Comparison of ENCODE assay signal across 1 cellular context in genomic region chr2:73268831-73269685, GRCh38.
A peak's percentile ranks its signal among the peaks of the same experiment; 100 is the strongest.
TF ChIP-seq lines count a peak whose summit lies in the region.

No MANE protein-coding gene starts in this region.

TF ChIP-seq in WTC11, 78 proteins besides CTCF, POLR2A, EP300 and RAD21 (continued from another document and continues in another):
- no peak for TF ChIP-seq ZNF425 (CRISPR knock-in tag; conservative IDR thresholded peaks at IDR 0.05)
- TF ChIP-seq PREB (CRISPR knock-in tag; IDR thresholded peaks at IDR 0.05; ENCODE audit: borderline replicate concordance) = no peak
- no peak for TF ChIP-seq ZNF671 (CRISPR knock-in tag; IDR thresholded peaks at IDR 0.05)
- peak; percentile 69; the same call in 1 of the 2 replicates for TF ChIP-seq ZNF138 (CRISPR knock-in tag; conservative IDR thresholded peaks at IDR 0.05)
- TF ChIP-seq CDX4 (CRISPR knock-in tag; IDR thresholded peaks at IDR 0.05; ENCODE audit: borderline replicate concordance) = no peak
- peak; percentile 54; the same call in 1 of the 2 replicates for TF ChIP-seq ZNF232 (CRISPR knock-in tag; IDR thresholded peaks at IDR 0.05)
- no peak for TF ChIP-seq ZNF396 (CRISPR knock-in tag; IDR thresholded peaks at IDR 0.05; ENCODE audit: borderline replicate concordance)
- TF ChIP-seq CBFB (CRISPR knock-in tag; IDR thresholded peaks at IDR 0.05; ENCODE audit: low read depth) = peak; percentile 87; the same call in 1 of the 2 replicates
- peak; percentile 93 for TF ChIP-seq FOXP4 (CRISPR knock-in tag; IDR thresholded peaks at IDR 0.05)
- TF ChIP-seq ESRRA (CRISPR knock-in tag; IDR thresholded peaks at IDR 0.05; ENCODE audit: borderline replicate concordance) = peak; percentile 40; the same call in 1 of the 2 replicates
- no peak for TF ChIP-seq ERG (CRISPR knock-in tag; IDR thresholded peaks at IDR 0.05)
- peak; percentile 96 for TF ChIP-seq E2F1 (CRISPR knock-in tag; IDR thresholded peaks at IDR 0.05)
- peak; percentile 67; the same call in 1 of the 2 replicates for TF ChIP-seq ATF1 (CRISPR knock-in tag; IDR thresholded peaks at IDR 0.05)
- peak; percentile 75; the same call in 1 of the 2 replicates for TF ChIP-seq FOXK1 (CRISPR knock-in tag; IDR thresholded peaks at IDR 0.05)
- peak; percentile 48; the same call in 1 of the 2 replicates for TF ChIP-seq PRDM15 (CRISPR knock-in tag; IDR thresholded peaks at IDR 0.05)
- TF ChIP-seq GTF2I (CRISPR knock-in tag; conservative IDR thresholded peaks at IDR 0.05) = no peak
- TF ChIP-seq SP1 (CRISPR knock-in tag; conservative IDR thresholded peaks at IDR 0.05) = no peak
- no peak for TF ChIP-seq ZNF512 (CRISPR knock-in tag; IDR thresholded peaks at IDR 0.05; ENCODE audit: borderline replicate concordance)
- TF ChIP-seq USF2 (CRISPR knock-in tag; IDR thresholded peaks at IDR 0.05) = peak; percentile 6; the same call in 1 of the 2 replicates
- TF ChIP-seq MYBL2 (CRISPR knock-in tag; IDR thresholded peaks at IDR 0.05) = no peak
- peak; percentile 85 for TF ChIP-seq JUN (CRISPR knock-in tag; IDR thresholded peaks at IDR 0.05)
- peak; percentile 91 for TF ChIP-seq ELF4 (CRISPR knock-in tag; IDR thresholded peaks at IDR 0.05; ENCODE audit: low read depth)
- peak; percentile 64; the same call in 1 of the 2 replicates for TF ChIP-seq CREM (CRISPR knock-in tag; IDR thresholded peaks at IDR 0.05)
- TF ChIP-seq RELA (CRISPR knock-in tag; IDR thresholded peaks at IDR 0.05; ENCODE audit: borderline replicate concordance) = peak; percentile 90; the same call in 1 of the 2 replicates
- no peak for TF ChIP-seq NFATC4 (CRISPR knock-in tag; IDR thresholded peaks at IDR 0.05)
- no peak for TF ChIP-seq ZNF423 (CRISPR knock-in tag; IDR thresholded peaks at IDR 0.05)
- TF ChIP-seq GRHL2 (CRISPR knock-in tag; IDR thresholded peaks at IDR 0.05; ENCODE audit: insufficient replicate concordance, severe bottlenecking) = no peak
- peak; percentile 75 for TF ChIP-seq USF1 (CRISPR knock-in tag; IDR thresholded peaks at IDR 0.05)
- peak; percentile 95 for TF ChIP-seq IRF1 (CRISPR knock-in tag; IDR thresholded peaks at IDR 0.05)
- peak; percentile 93 for TF ChIP-seq MAX (CRISPR knock-in tag; IDR thresholded peaks at IDR 0.05)
- peak; percentile 98 for TF ChIP-seq ETV6 (CRISPR knock-in tag; IDR thresholded peaks at IDR 0.05)
- TF ChIP-seq IRF2 (CRISPR knock-in tag; IDR thresholded peaks at IDR 0.05; ENCODE audit: borderline replicate concordance, low read depth) = no peak; the same call in 1 of the 2 replicates
- peak; percentile 74 for TF ChIP-seq ZBTB21 (CRISPR knock-in tag; IDR thresholded peaks at IDR 0.05; ENCODE audit: borderline replicate concordance)
- peak; percentile 95; the same call in 1 of the 2 replicates for TF ChIP-seq NR3C1 (CRISPR knock-in tag; conservative IDR thresholded peaks at IDR 0.05; ENCODE audit: low read depth)
- peak; percentile 84 for TF ChIP-seq NR1H2 (CRISPR knock-in tag; IDR thresholded peaks at IDR 0.05)
- no peak for TF ChIP-seq MXD4 (CRISPR knock-in tag; IDR thresholded peaks at IDR 0.05; ENCODE audit: borderline replicate concordance)
- TF ChIP-seq ZNF219 (CRISPR knock-in tag; IDR thresholded peaks at IDR 0.05; ENCODE audit: borderline replicate concordance) = peak; percentile 85; the same call in 1 of the 2 replicates
- no peak for TF ChIP-seq SOX15 (CRISPR knock-in tag; IDR thresholded peaks at IDR 0.05)
- TF ChIP-seq NR2C2 (CRISPR knock-in tag; IDR thresholded peaks at IDR 0.05) = peak; percentile 79; the same call in 1 of the 2 replicates
- TF ChIP-seq ZSCAN18 (CRISPR knock-in tag; IDR thresholded peaks at IDR 0.05) = no peak
- no peak; the same call in 1 of the 2 replicates for TF ChIP-seq PRRX2 (CRISPR knock-in tag; IDR thresholded peaks at IDR 0.05)
- TF ChIP-seq ATF3 (CRISPR knock-in tag; conservative IDR thresholded peaks at IDR 0.05) = peak; percentile 28; the same call in 1 of the 2 replicates
